ENCODE assay signal across 32 cellular contexts in genomic region chr16:35184356-35184870, GRCh38.
"Had no signal": no experiment of that assay in that cellular context is flagged by ENCODE, and none has a peak within 500 bp of the region (broad histone marks: within the 10 kb centered on the region; RNA-seq: fewer than 3 reads in every experiment).

No MANE protein-coding gene starts in this region.

- H3K27me3 Mint-ChIP-seq: natural killer cell treated with Interleukin-12 subunit alpha and Interleukin-12 subunit beta and Interleukin-15 and Interleukin-18, amount 100 ng/mL, for 72 hours; progenitor cell of endocrine pancreas; stimulated activated memory B cell treated with anti-CD40 and anti-IgM and Interleukin-4, amounts not matched to agents 10 μg/mL and 1 μg/mL and 100 μg/mL, for 72 hours; stimulated activated naive CD8-positive, alpha-beta T cell treated with anti-CD3 and anti-CD28 coated beads, Interleukin-15, amount 100 ng/mL, for 72 hours; type B pancreatic cell had no signal

- H3K27ac Mint-ChIP-seq: naive thymus-derived CD8-positive, alpha-beta T cell; natural killer cell treated with Interleukin-12 subunit alpha and Interleukin-12 subunit beta and Interleukin-15 and Interleukin-18, amount 100 ng/mL, for 72 hours; nephron progenitor cell; progenitor cell of endocrine pancreas; stimulated activated memory B cell treated with anti-CD40 and anti-IgM and Interleukin-4, amounts not matched to agents 10 μg/mL and 1 μg/mL and 100 μg/mL, for 72 hours; stimulated activated naive CD8-positive, alpha-beta T cell treated with anti-CD3 and anti-CD28 coated beads, Interleukin-15, amount 100 ng/mL, for 72 hours; type B pancreatic cell had no signal

- H3K4me3 Mint-ChIP-seq: naive thymus-derived CD8-positive, alpha-beta T cell; natural killer cell treated with Interleukin-12 subunit alpha and Interleukin-12 subunit beta and Interleukin-15 and Interleukin-18, amount 100 ng/mL, for 72 hours; nephron progenitor cell; neural crest cell; stimulated activated memory B cell treated with anti-CD40 and anti-IgM and Interleukin-4, amounts not matched to agents 10 μg/mL and 1 μg/mL and 100 μg/mL, for 72 hours; stimulated activated naive CD8-positive, alpha-beta T cell treated with anti-CD3 and anti-CD28 coated beads, Interleukin-15, amount 100 ng/mL, for 72 hours; type B pancreatic cell had no signal

- H2AFZ ChIP-seq: parathyroid adenoma had no signal

- H3K4me1 Mint-ChIP-seq: naive thymus-derived CD8-positive, alpha-beta T cell; nephron progenitor cell; neural crest cell; stimulated activated memory B cell treated with anti-CD40 and anti-IgM and Interleukin-4, amounts not matched to agents 10 μg/mL and 1 μg/mL and 100 μg/mL, for 72 hours; stimulated activated naive CD8-positive, alpha-beta T cell treated with anti-CD3 and anti-CD28 coated beads, Interleukin-15, amount 100 ng/mL, for 72 hours had no signal

- H3K9me3 Mint-ChIP-seq: type B pancreatic cell had no signal

- H3K79me2 ChIP-seq: parathyroid adenoma had no signal

- DNase-seq: naive thymus-derived CD8-positive, alpha-beta T cell; nephron progenitor cell; nucleus accumbens; ovary; posterior cingulate gyrus; psoas muscle; right cardiac atrium; right lobe of liver; sigmoid colon; small intestine; stimulated activated CD4-positive, alpha-beta T cell treated with anti-CD3 and anti-CD28 coated beads, Interleukin-12 subunit alpha, Interleukin-12 subunit beta, amount 100 ng/mL, for 4 hours; stimulated activated CD4-positive, alpha-beta T cell treated with anti-CD3 and anti-CD28 coated beads, Interleukin-1b, Interleukin-23, amount 100 ng/mL, for 48 hours; stimulated activated CD4-positive, alpha-beta T cell treated with anti-CD3 and anti-CD28 coated beads, Interleukin-4, amount 100 ng/mL, for 1 hour; stimulated activated CD4-positive, alpha-beta T cell treated with anti-CD3 and anti-CD28 coated beads, Interleukin-4, amount 100 ng/mL, for 4 hours; stimulated activated CD8-positive, alpha-beta memory T cell treated with anti-CD3 and anti-CD28 coated beads, Interleukin-4, amount 100 ng/mL, for 48 hours; stimulated activated naive CD4-positive, alpha-beta T cell; stimulated activated naive CD8-positive, alpha-beta T cell treated with anti-CD3 and anti-CD28 coated beads, Interleukin-15, amount 100 ng/mL, for 72 hours; stimulated activated naive CD8-positive, alpha-beta T cell treated with anti-CD3 and anti-CD28 coated beads, Interleukin-15, Interleukin-2, amounts not matched to agents 100 U/mL and 50 U/mL, for 24 hours; substantia nigra; testis; tibial artery; transverse colon; upper lobe of right lung; uterus had no signal

- H3K9me3 ChIP-seq: neutrophil, ovary, psoas muscle, right lobe of liver, suprapubic skin, testis, tibial artery, transverse colon, upper lobe of right lung, uterus had no signal

- H3K36me3 Mint-ChIP-seq: stimulated activated memory B cell treated with anti-CD40 and anti-IgM and Interleukin-4, amounts not matched to agents 10 μg/mL and 1 μg/mL and 100 μg/mL, for 72 hours; type B pancreatic cell had no signal

- H3K27ac ChIP-seq: neutrophil, ovary, parathyroid adenoma, psoas muscle, right lobe of liver, sigmoid colon, suprapubic skin, testis, tibial artery, transverse colon, upper lobe of right lung, uterus had no signal

- H3K4me1 ChIP-seq: parathyroid adenoma, psoas muscle, right lobe of liver, sigmoid colon, suprapubic skin, testis, tibial artery, transverse colon, upper lobe of right lung, uterus had no signal

- H3K36me3 ChIP-seq: neutrophil, ovary, right lobe of liver, sigmoid colon, suprapubic skin, tibial artery, transverse colon, upper lobe of right lung, uterus had no signal

- H3K27me3 ChIP-seq: neutrophil, ovary, right lobe of liver, suprapubic skin, testis, tibial artery, transverse colon, upper lobe of right lung, uterus had no signal

- H3K4me3 ChIP-seq: ovary, psoas muscle, right lobe of liver, sigmoid colon, suprapubic skin, testis, tibial artery, transverse colon, upper lobe of right lung, uterus had no signal
